ENCODE assay signal across 1 cellular context in the genomic region with DNA sequence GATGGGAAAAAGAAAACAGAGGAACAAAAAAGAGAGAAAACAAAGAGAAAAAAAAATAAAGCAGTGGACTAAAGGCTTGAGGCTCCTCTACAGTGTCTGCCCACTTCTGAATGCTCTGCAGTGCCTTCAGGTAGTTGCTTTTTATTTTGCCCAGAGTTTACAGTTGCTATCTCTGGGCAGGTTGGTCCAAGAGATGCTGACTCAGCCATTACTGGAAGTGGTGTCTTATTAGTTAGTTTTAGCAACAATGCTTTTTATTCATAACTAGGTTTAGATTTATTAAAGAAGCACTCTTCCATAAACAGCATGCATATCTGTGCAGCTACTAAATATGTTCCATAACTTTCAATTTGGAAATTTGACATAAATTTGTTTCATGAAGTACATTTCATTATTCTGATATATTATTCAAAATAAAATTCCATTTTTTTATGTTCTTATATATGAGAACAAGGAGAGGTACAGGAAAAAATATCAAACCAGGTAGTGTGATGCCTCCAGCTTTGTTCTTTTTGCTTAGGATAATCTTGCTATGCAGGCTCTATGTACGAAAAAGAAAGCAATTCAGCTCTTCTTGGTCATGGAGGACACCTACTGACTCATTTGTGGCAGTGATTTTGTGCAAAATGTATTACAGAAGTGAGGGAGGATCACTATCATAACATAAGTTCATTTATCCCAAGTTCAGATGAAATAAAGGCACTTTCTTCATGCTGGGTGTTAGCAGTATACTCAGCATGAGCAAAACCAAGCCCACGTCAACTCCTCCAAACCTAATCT.
TF ChIP-seq lines count a peak whose summit lies in the region.

No MANE protein-coding gene starts in this region.

TF ChIP-seq in K562, 482 proteins besides CTCF, POLR2A, EP300 and RAD21 (continued from another document):
- TF ChIP-seq, protein P1, sequence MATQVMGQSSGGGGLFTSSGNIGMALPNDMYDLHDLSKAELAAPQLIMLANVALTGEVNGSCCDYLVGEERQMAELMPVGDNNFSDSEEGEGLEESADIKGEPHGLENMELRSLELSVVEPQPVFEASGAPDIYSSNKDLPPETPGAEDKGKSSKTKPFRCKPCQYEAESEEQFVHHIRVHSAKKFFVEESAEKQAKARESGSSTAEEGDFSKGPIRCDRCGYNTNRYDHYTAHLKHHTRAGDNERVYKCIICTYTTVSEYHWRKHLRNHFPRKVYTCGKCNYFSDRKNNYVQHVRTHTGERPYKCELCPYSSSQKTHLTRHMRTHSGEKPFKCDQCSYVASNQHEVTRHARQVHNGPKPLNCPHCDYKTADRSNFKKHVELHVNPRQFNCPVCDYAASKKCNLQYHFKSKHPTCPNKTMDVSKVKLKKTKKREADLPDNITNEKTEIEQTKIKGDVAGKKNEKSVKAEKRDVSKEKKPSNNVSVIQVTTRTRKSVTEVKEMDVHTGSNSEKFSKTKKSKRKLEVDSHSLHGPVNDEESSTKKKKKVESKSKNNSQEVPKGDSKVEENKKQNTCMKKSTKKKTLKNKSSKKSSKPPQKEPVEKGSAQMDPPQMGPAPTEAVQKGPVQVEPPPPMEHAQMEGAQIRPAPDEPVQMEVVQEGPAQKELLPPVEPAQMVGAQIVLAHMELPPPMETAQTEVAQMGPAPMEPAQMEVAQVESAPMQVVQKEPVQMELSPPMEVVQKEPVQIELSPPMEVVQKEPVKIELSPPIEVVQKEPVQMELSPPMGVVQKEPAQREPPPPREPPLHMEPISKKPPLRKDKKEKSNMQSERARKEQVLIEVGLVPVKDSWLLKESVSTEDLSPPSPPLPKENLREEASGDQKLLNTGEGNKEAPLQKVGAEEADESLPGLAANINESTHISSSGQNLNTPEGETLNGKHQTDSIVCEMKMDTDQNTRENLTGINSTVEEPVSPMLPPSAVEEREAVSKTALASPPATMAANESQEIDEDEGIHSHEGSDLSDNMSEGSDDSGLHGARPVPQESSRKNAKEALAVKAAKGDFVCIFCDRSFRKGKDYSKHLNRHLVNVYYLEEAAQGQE (CRISPR knock-in tag; IDR thresholded peaks at IDR 0.05; ENCODE audit: low read depth), result no peak
- TF ChIP-seq ZFP1 (CRISPR knock-in tag; IDR thresholded peaks at IDR 0.05), result no peak
- TF ChIP-seq, protein P2, sequence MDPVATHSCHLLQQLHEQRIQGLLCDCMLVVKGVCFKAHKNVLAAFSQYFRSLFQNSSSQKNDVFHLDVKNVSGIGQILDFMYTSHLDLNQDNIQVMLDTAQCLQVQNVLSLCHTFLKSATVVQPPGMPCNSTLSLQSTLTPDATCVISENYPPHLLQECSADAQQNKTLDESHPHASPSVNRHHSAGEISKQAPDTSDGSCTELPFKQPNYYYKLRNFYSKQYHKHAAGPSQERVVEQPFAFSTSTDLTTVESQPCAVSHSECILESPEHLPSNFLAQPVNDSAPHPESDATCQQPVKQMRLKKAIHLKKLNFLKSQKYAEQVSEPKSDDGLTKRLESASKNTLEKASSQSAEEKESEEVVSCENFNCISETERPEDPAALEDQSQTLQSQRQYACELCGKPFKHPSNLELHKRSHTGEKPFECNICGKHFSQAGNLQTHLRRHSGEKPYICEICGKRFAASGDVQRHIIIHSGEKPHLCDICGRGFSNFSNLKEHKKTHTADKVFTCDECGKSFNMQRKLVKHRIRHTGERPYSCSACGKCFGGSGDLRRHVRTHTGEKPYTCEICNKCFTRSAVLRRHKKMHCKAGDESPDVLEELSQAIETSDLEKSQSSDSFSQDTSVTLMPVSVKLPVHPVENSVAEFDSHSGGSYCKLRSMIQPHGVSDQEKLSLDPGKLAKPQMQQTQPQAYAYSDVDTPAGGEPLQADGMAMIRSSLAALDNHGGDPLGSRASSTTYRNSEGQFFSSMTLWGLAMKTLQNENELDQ (CRISPR knock-in tag; IDR thresholded peaks at IDR 0.05; ENCODE audit: borderline replicate concordance), result no peak
- no peak for TF ChIP-seq CREM (IDR thresholded peaks at IDR 0.05; ENCODE audit: low read depth)
